28 cellular contexts compared by ENCODE assay signal in the genomic region with DNA sequence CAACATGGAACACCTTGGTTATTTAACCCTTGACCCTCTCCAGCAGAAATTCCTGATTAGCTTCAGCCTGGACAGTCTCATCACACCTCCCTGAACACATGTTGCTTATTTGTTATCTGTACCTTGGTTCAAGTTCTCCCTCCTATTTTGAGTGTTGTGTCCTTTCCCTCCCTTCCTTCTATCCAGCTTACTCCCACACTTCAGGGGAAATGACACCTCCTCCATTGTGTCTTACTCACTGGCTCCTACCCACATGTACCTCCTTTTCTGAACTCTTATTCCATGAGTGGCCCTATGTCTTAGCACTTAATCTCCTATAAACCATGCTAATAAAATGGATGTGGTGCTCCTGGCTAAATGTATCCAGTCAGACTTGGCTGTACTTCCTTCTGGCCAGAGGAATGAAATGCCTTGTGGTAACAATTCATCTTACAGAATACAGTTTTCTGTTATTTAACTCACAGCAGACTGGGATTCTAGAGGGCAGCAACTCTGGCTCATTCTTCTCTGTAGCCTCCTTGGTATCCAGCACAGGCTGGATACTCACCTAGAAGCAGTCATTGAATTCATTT. TPM values are rescaled to one million over a fixed set of nuclear protein-coding genes. Genes with fewer than 3 reads are reported as not detected.
A peak's percentile ranks its signal among the peaks of the same experiment; 100 is the strongest.
DNase-seq lines count a peak whose midpoint lies in the region; ATAC-seq and TF ChIP-seq lines count a peak whose summit lies in the region.
"Had no signal": no experiment of that assay in that cellular context is flagged by ENCODE, and none has a peak within 500 bp of the region (broad histone marks: within the 10 kb centered on the region; RNA-seq: fewer than 3 reads in every experiment).

No MANE protein-coding gene starts in this region.

- no peak overlapping the region for H3K27ac Mint-ChIP-seq in naive thymus-derived CD8-positive, alpha-beta T cell
- H3K27ac Mint-ChIP-seq: natural killer cell treated with Interleukin-12 subunit alpha and Interleukin-12 subunit beta and Interleukin-15 and Interleukin-18, amount 100 ng/mL, for 72 hours; stimulated activated naive CD8-positive, alpha-beta T cell treated with anti-CD3 and anti-CD28 coated beads, Interleukin-15, Interleukin-2, amounts not matched to agents 100 ng/mL and 50 ng/mL, for 24 hours had no signal

- H3K27me3 ChIP-seq in osteoblast (ENCODE audit: insufficient read depth, low read length) = peaks cover 16% of the 10 kb centered on the region
- H3K27me3 ChIP-seq: Peyer's patch, SJCRH30, upper lobe of left lung had no signal

- H3K9me3 ChIP-seq in osteoblast (ENCODE audit: low read depth, low read length) = no peaks in the 10 kb centered on the region
- H3K9me3 ChIP-seq: Peyer's patch, SJCRH30, upper lobe of left lung had no signal

- no peak overlapping the region for H3K4me2 ChIP-seq in osteoblast (ENCODE audit: insufficient read depth, low read length)

- H3K27ac ChIP-seq in osteoblast (ENCODE audit: low read depth, low read length) = no peak overlapping the region
- H3K27ac ChIP-seq: Peyer's patch, SJCRH30, upper lobe of left lung, WERI-Rb-1 had no signal

- H3K36me3 ChIP-seq in osteoblast (ENCODE audit: insufficient read depth, low read length) = no peaks in the 10 kb centered on the region
- H3K36me3 ChIP-seq: Peyer's patch, SJCRH30, upper lobe of left lung, WERI-Rb-1 had no signal

- peaks cover 4 to 9% (median 6%) of the 10 kb centered on the region in 4 donors for H3K4me1 Mint-ChIP-seq in naive thymus-derived CD8-positive, alpha-beta T cell
- H3K4me1 Mint-ChIP-seq: central memory CD8-positive, alpha-beta T cell had no signal

- H3K79me2 ChIP-seq in osteoblast (ENCODE audit: insufficient read depth, low read length) = no peaks in the 10 kb centered on the region

- peaks cover 0 to 10% (median 3%) of the 10 kb centered on the region in 5 donors for H3K27me3 Mint-ChIP-seq in naive thymus-derived CD8-positive, alpha-beta T cell

- DNase-seq in EH (ENCODE audit: low read depth) (peak; percentile 54), LHCN-M2 (ENCODE audit: low read depth) (peak; percentile 27), choroid plexus epithelial cell (ENCODE audit: low read depth) (peak; percentile 13), osteoblast (ENCODE audit: insufficient read length, low spot score, missing footprints) (peak; percentile 46)
- no peak for DNase-seq in naive thymus-derived CD8-positive, alpha-beta T cell
- DNase-seq: activated CD4-positive, alpha-beta T cell treated with anti-CD3 and anti-CD28 coated beads, Interleukin-2, amount 50 U/mL, for 4 hours; activated effector memory CD4-positive, alpha-beta T cell treated with Interleukin-2 at 50 U/mL for 16 hours; effector CD4-positive, alpha-beta T cell; glutamatergic neuron; KG1; NCI-H1048; NCI-H2029; NK-92 treated with Interleukin-12 subunit alpha and Interleukin-12 subunit beta, amount 100 ng/mL, for 24 hours; Peyer's patch; T-helper 2 cell; upper lobe of left lung; WERI-Rb-1 had no signal

- no peaks in the 10 kb centered on the region for H3K36me3 Mint-ChIP-seq in naive thymus-derived CD8-positive, alpha-beta T cell
- H3K36me3 Mint-ChIP-seq: natural killer cell treated with Interleukin-12 subunit alpha and Interleukin-12 subunit beta and Interleukin-15 and Interleukin-18, amount 100 ng/mL, for 72 hours had no signal

- peaks cover 0 to 2% (median 0%) of the 10 kb centered on the region in 9 donors for H3K9me3 Mint-ChIP-seq in naive thymus-derived CD8-positive, alpha-beta T cell
- H3K9me3 Mint-ChIP-seq: central memory CD8-positive, alpha-beta T cell; natural killer cell treated with Interleukin-12 subunit alpha and Interleukin-12 subunit beta and Interleukin-15 and Interleukin-18, amount 100 ng/mL, for 72 hours; stimulated activated naive CD8-positive, alpha-beta T cell treated with anti-CD3 and anti-CD28 coated beads, Interleukin-15, Interleukin-2, amounts not matched to agents 100 ng/mL and 50 ng/mL, for 24 hours had no signal

- no peak overlapping the region for H3K4me3 ChIP-seq in choroid plexus epithelial cell (ENCODE audit: low read depth, low read length)
- H3K4me3 ChIP-seq in osteoblast (ENCODE audit: insufficient read depth, low read length) = no peak overlapping the region
- H3K4me3 ChIP-seq: Peyer's patch, SJCRH30, upper lobe of left lung had no signal

- POLR2A ChIA-PET in naive thymus-derived CD8-positive, alpha-beta T cell (lab: Charles Lee) = no interaction called here

- ATAC-seq in HG03025 (IDR thresholded peaks at IDR 0.05; ENCODE audit: low FRiP score, unreplicated experiment) (no peak), GM21786 (IDR thresholded peaks at IDR 0.05; ENCODE audit: unreplicated experiment) (no peak), HG03521 (IDR thresholded peaks at IDR 0.05; ENCODE audit: unreplicated experiment) (no peak)
- no peak for ATAC-seq in naive thymus-derived CD8-positive, alpha-beta T cell
- ATAC-seq: esophagus mucosa; natural killer cell treated with Interleukin-12 subunit alpha and Interleukin-12 subunit beta and Interleukin-15 and Interleukin-18, amount 100 ng/mL, for 72 hours had no signal

- no peak for TF ChIP-seq CTCF in choroid plexus epithelial cell (conservative IDR thresholded peaks at IDR 0.05; ENCODE audit: low read depth, low read length)
- no peak for TF ChIP-seq CTCF in osteoblast (IDR thresholded peaks at IDR 0.05; ENCODE audit: extremely low read depth, low read depth, low read length)

- no peaks in the 10 kb centered on the region for H4K20me1 ChIP-seq in osteoblast (ENCODE audit: insufficient read depth, low read length)

- no peak overlapping the region for H2AFZ ChIP-seq in osteoblast (ENCODE audit: low read length)

- peaks cover 3% of the 10 kb centered on the region for H3K4me1 ChIP-seq in osteoblast (ENCODE audit: insufficient read depth, low read length)
- H3K4me1 ChIP-seq: Peyer's patch had no signal

- no peak overlapping the region for H3K4me3 Mint-ChIP-seq in naive thymus-derived CD8-positive, alpha-beta T cell
- H3K4me3 Mint-ChIP-seq: central memory CD8-positive, alpha-beta T cell; natural killer cell treated with Interleukin-12 subunit alpha and Interleukin-12 subunit beta and Interleukin-15 and Interleukin-18, amount 100 ng/mL, for 72 hours; stimulated activated naive CD8-positive, alpha-beta T cell treated with anti-CD3 and anti-CD28 coated beads, Interleukin-15, Interleukin-2, amounts not matched to agents 100 ng/mL and 50 ng/mL, for 24 hours had no signal

RNA-seq across cellular contexts. Expression of gene LIX1, which starts 11.2 kb away (rescaled TPM):
- total RNA-seq in LHCN-M2 (2014; rRNA removed) (not detected in 2 replicates), osteoblast (not detected in 2 replicates)
- polyA plus RNA-seq in LHCN-M2 (2012) = not detected
- total RNA-seq in naive thymus-derived CD8-positive, alpha-beta T cell = not detected
- polyA plus RNA-seq in naive thymus-derived CD8-positive, alpha-beta T cell = not detected
- total RNA-seq: esophagus mucosa; mesenteric fat pad; natural killer cell treated with Interleukin-12 subunit alpha and Interleukin-12 subunit beta and Interleukin-15 and Interleukin-18, amount 100 ng/mL, for 72 hours; NCI-H460 had no signal
- polyA plus RNA-seq: adipose tissue had no signal

RNA-seq across cellular contexts. Expression of gene RIOK2, which starts 51.8 kb away (rescaled TPM):
- total RNA-seq in LHCN-M2 (2014; rRNA removed) (20.2 and 29.9 TPM in 2 replicates), osteoblast (29.7 and 32.1 TPM in 2 replicates)
- polyA plus RNA-seq in LHCN-M2 (2012) = 20.5 TPM
- total RNA-seq in naive thymus-derived CD8-positive, alpha-beta T cell = 10 to 100 TPM; 39.8 to 42.7 TPM
- polyA plus RNA-seq in naive thymus-derived CD8-positive, alpha-beta T cell = 10 to 100 TPM; 14.0 to 21.6 (median 20.5) TPM

Comparison
In these comparisons a context has a peak if more than half of its experiments do, and no peak if none do; other contexts are left out.
1. DNase-seq: peak in EH (single experiment), LHCN-M2 (single experiment), choroid plexus epithelial cell (single experiment) and osteoblast (single experiment); none in naive thymus-derived CD8-positive, alpha-beta T cell (0 of 10).